Comparison of ENCODE assay signal across 9 cellular contexts in the genomic region with DNA sequence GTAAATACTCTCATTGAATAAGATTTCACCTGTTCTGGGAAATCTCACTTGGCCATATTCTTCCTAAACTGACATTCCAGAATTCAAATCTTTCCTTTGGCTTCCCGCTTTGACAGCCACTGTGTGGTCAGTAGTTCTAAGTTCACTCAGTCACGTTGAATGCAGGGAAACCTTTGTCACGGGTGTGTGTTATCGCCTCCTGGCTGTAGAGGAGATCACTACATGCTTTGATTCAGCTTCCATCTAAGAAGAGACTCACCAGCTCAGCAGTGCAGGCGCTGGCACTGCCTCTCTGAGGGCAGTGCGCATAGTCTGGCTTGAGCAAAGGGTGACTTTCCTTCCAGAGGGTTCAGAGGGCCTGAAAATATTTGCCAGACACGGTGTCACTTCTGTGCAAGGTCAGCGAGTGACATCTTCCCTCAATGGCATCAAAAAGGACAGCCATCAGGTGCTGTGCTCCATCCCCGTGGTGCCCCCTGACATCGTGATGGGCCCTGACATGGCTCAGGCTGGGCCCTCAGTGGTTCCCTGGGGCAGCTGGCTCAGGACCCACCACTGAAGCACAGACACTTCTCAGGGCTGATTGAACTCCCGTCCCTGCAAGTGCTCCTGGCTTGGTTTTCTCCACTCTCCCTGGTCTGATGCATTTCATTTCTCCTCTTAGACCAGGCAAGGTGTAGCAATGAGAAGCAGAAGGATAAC.
DNase-seq lines count a peak whose midpoint lies in the region; ATAC-seq and TF ChIP-seq lines count a peak whose summit lies in the region.
"Had no signal": no experiment of that assay in that cellular context is flagged by ENCODE, and none has a peak within 500 bp of the region (broad histone marks: within the 10 kb centered on the region; RNA-seq: fewer than 3 reads in every experiment).

No MANE protein-coding gene starts in this region.

- H3K4me3 Mint-ChIP-seq in progenitor cell of endocrine pancreas (ENCODE audit: low read depth): no peak overlapping the region

- TF ChIP-seq CTCF in progenitor cell of endocrine pancreas (IDR thresholded peaks at IDR 0.05; ENCODE audit: unreplicated experiment): peak; percentile 60

- TF ChIP-seq POLR2A in GM18505 (IDR thresholded peaks at IDR 0.05; ENCODE audit: borderline replicate concordance, extremely low read depth, insufficient read depth, insufficient read length): no peak
- TF ChIP-seq POLR2A in erythroblast (IDR thresholded peaks at IDR 0.05; ENCODE audit: low read length): no peak

- H3K36me3 Mint-ChIP-seq in progenitor cell of endocrine pancreas (ENCODE audit: insufficient read depth): no peaks in the 10 kb centered on the region

- H3K4me1 Mint-ChIP-seq in progenitor cell of endocrine pancreas (ENCODE audit: low read depth): peaks cover 7% of the 10 kb centered on the region

- peak; percentile 10 to 26 for DNase-seq in Kasumi-1 (lab: John Stamatoyannopoulos, UW)
- DNase-seq in erythroblast (lab: John Stamatoyannopoulos, UW): peak; percentile 2 to 3
- no peak for DNase-seq in progenitor cell of endocrine pancreas (ENCODE audit: low spot score, unreplicated experiment)
- DNase-seq in epidermal melanocyte (ENCODE audit: insufficient read length, low spot score): no peak
- no peak for DNase-seq in GF-D8 (lab: John Stamatoyannopoulos, UW)
- DNase-seq: hippocampal formation had no signal

- peaks cover 3% of the 10 kb centered on the region for H3K27me3 Mint-ChIP-seq in progenitor cell of endocrine pancreas

- ATAC-seq in GM18505 (IDR thresholded peaks at IDR 0.05; ENCODE audit: unreplicated experiment) (peak; percentile 49), HG02870 (IDR thresholded peaks at IDR 0.05; ENCODE audit: unreplicated experiment) (no peak), GM18520 (IDR thresholded peaks at IDR 0.05; ENCODE audit: unreplicated experiment) (no peak)

- H3K27ac Mint-ChIP-seq in progenitor cell of endocrine pancreas: no peak overlapping the region

- H3K9me3 Mint-ChIP-seq in progenitor cell of endocrine pancreas (ENCODE audit: low read depth): peaks cover 3% of the 10 kb centered on the region

Comparison
In these comparisons a context has a peak if more than half of its experiments do, and no peak if none do; other contexts are left out.
1. DNase-seq: peak in Kasumi-1 (2 of 2) and erythroblast (2 of 2); none in progenitor cell of endocrine pancreas (single experiment), epidermal melanocyte (single experiment) and GF-D8 (single experiment).